Comparison of ENCODE assay signal across 8 cellular contexts in the genomic region with DNA sequence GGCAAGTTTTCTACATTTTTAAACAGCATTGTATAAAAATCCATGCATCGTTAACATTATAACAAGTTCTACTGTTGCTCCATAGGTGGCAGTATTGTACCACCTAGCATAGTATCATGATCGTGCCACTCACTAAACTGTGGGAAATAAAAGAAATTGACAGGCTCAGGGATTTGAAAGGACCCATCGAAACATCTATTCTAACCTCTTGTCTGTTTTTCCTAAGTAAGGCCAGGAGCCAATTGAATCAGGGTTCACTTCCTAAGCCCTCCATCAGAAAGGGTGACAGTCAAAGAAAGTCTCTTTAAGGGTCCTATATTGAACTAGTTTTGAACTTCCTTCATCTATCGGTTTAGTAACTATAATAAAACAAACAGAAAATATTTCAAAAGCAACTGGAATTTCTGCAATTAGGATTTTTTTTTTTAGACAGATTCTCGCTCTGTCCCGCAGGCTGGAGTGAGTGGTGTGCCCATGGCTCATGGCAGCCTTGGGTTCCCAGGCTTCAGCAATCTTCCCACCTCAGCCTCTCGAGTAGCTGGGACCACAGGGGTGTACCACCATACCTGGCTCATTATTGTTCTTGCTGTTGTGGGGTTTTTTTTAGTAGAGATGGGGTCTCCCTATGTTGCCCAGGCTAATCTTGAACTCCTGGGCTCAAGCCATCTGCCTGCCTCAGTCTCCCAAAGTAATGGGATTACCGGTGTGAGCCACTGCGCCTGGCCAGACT. TPM values are rescaled to one million over a fixed set of nuclear protein-coding genes. Genes with fewer than 3 reads are reported as not detected.
DNase-seq lines count a peak whose midpoint lies in the region; ATAC-seq and FAIRE-seq lines count a peak whose summit lies in the region.

No MANE protein-coding gene starts in this region.

- no peak overlapping the region for H3K4me3 Mint-ChIP-seq in natural killer cell treated with Interleukin-12 subunit alpha and Interleukin-12 subunit beta and Interleukin-15 and Interleukin-18, amount 100 ng/mL, for 72 hours

- H3K27ac Mint-ChIP-seq in natural killer cell treated with Interleukin-12 subunit alpha and Interleukin-12 subunit beta and Interleukin-15 and Interleukin-18, amount 100 ng/mL, for 72 hours: no peak overlapping the region

- ATAC-seq in GM21360 (IDR thresholded peaks at IDR 0.05; ENCODE audit: unreplicated experiment) (peak; percentile 76), esophagus mucosa (peak; percentile 82), HG02610 (IDR thresholded peaks at IDR 0.05; ENCODE audit: unreplicated experiment) (no peak)
- ATAC-seq in natural killer cell treated with Interleukin-12 subunit alpha and Interleukin-12 subunit beta and Interleukin-15 and Interleukin-18, amount 100 ng/mL, for 72 hours: peak; percentile 62 to 83

- H3K4me1 Mint-ChIP-seq in natural killer cell treated with Interleukin-12 subunit alpha and Interleukin-12 subunit beta and Interleukin-15 and Interleukin-18, amount 100 ng/mL, for 72 hours (ENCODE audit: low read depth in 2 of 2): no peaks in the 10 kb centered on the region

- peak; percentile 10 for DNase-seq in activated CD4-positive, alpha-beta T cell treated with anti-CD3 and anti-CD28 coated beads for 48 hours
- DNase-seq in activated CD4-positive, alpha-beta T cell treated with anti-CD3 and anti-CD28 coated beads, Interleukin-2, amount 50 U/mL, for 1 hour: no peak
- DNase-seq in HTR-8/SVneo (ENCODE audit: insufficient read length, low spot score) (peak; percentile 38), SK-N-DZ (ENCODE audit: low spot score) (peak; percentile 38)
- DNase-seq in natural killer cell treated with Interleukin-12 subunit alpha and Interleukin-12 subunit beta and Interleukin-15 and Interleukin-18, amount 100 ng/mL, for 72 hours (ENCODE audit: low spot score): no peak

- no peaks in the 10 kb centered on the region for H3K9me3 Mint-ChIP-seq in natural killer cell treated with Interleukin-12 subunit alpha and Interleukin-12 subunit beta and Interleukin-15 and Interleukin-18, amount 100 ng/mL, for 72 hours

- no peaks in the 10 kb centered on the region for H3K27me3 Mint-ChIP-seq in natural killer cell treated with Interleukin-12 subunit alpha and Interleukin-12 subunit beta and Interleukin-15 and Interleukin-18, amount 100 ng/mL, for 72 hours

- no peaks in the 10 kb centered on the region for H3K36me3 Mint-ChIP-seq in natural killer cell treated with Interleukin-12 subunit alpha and Interleukin-12 subunit beta and Interleukin-15 and Interleukin-18, amount 100 ng/mL, for 72 hours

- FAIRE-seq in HTR-8/SVneo (lab: Jason Lieb, UNC): no peak

RNA-seq across cellular contexts. Expression of a gene that starts 9.4 kb away (rescaled TPM):
- polyA plus RNA-seq in SK-N-DZ (2014; cell fraction: cytosol; rRNA removed): 8.4 and 10.0 TPM in 2 replicates
- polyA plus RNA-seq in SK-N-DZ (2014; cell fraction: nucleus; rRNA removed): 9.9 and 10.8 TPM in 2 replicates
- total RNA-seq in esophagus mucosa: 19.0 TPM
- total RNA-seq in natural killer cell treated with Interleukin-12 subunit alpha and Interleukin-12 subunit beta and Interleukin-15 and Interleukin-18, amount 100 ng/mL, for 72 hours: 1 to 10 TPM; 1.2 to 2.3 TPM

RNA-seq across cellular contexts. Expression of a gene that starts 36.2 kb away (rescaled TPM):
- polyA plus RNA-seq in SK-N-DZ (2014; cell fraction: cytosol; rRNA removed): 15.4 and 18.8 TPM in 2 replicates
- polyA plus RNA-seq in SK-N-DZ (2014; cell fraction: nucleus; rRNA removed): 8.8 and 10.8 TPM in 2 replicates
- 15.9 TPM for total RNA-seq in esophagus mucosa
- total RNA-seq in natural killer cell treated with Interleukin-12 subunit alpha and Interleukin-12 subunit beta and Interleukin-15 and Interleukin-18, amount 100 ng/mL, for 72 hours: 10 to 100 TPM; 20.2 to 24.4 TPM

Comparison
In these comparisons a context has a peak if more than half of its experiments do, and no peak if none do; other contexts are left out.
1. DNase-seq: peak in activated CD4-positive, alpha-beta T cell treated with anti-CD3 and anti-CD28 coated beads for 48 hours (single experiment), HTR-8/SVneo (single experiment) and SK-N-DZ (single experiment); none in activated CD4-positive, alpha-beta T cell treated with anti-CD3 and anti-CD28 coated beads, Interleukin-2, amount 50 U/mL, for 1 hour (single experiment) and natural killer cell treated with Interleukin-12 subunit alpha and Interleukin-12 subunit beta and Interleukin-15 and Interleukin-18, amount 100 ng/mL, for 72 hours (single experiment).